ENCODE assay signal across 10 cellular contexts in the genomic region with DNA sequence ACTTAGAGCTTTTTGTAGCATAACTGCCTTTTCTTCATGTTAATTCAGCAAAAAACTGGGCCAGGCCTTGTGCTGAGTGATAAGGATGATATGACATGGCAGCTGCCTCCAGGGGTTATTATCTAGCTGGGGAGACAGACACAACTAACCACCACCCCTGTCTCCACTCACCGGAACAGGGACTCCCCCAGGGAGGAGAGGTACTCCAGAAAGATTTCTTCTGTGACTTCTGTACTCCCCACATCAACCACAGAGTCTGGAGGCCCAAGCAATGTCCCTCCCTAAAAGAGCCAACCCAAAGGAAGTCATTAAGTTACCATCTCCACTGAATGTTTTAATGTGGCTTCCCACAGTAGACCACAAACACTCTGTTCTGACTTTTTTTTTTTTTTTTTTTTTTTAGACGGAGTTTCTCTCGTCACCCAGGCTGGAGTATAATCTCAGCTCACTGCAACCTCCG. TPM values are rescaled to one million over a fixed set of nuclear protein-coding genes. Genes with fewer than 3 reads are reported as not detected.
DNase-seq lines count a peak whose midpoint lies in the region; ATAC-seq, FAIRE-seq and TF ChIP-seq lines count a peak whose summit lies in the region.
"Had no signal": no experiment of that assay in that cellular context is flagged by ENCODE, and none has a peak within 500 bp of the region (broad histone marks: within the 10 kb centered on the region; RNA-seq: fewer than 3 reads in every experiment).

No MANE protein-coding gene starts in this region.

- H4K91ac ChIP-seq in trophoblast cell (ENCODE audit: low read depth, low read length) = no peak overlapping the region

- H3K4me3 ChIP-seq in trophoblast cell (ENCODE audit: low read depth, low read length) = no peak overlapping the region
- H3K4me3 ChIP-seq: suprapubic skin had no signal

- H3K36me3 ChIP-seq in trophoblast cell (ENCODE audit: control insufficient read depth in 1 of 2, insufficient read depth in 2 of 2, low read length in 2 of 2) = peaks cover 24 to 41% of the 10 kb centered on the region in 2 experiments

- no peak overlapping the region for H3K4ac ChIP-seq in trophoblast cell (ENCODE audit: low read depth, low read length)

- H4K12ac ChIP-seq in trophoblast cell (ENCODE audit: low read depth, low read length) = no peak overlapping the region

- DNase-seq in GM20000 (ENCODE audit: low spot score) (peak; percentile 76), LHCN-M2 (ENCODE audit: low read depth) (peak; percentile 84), Ammon's horn (ENCODE audit: low spot score) (no peak), H54 (ENCODE audit: insufficient read length, low spot score) (no peak), trophoblast cell (no peak)
- DNase-seq in activated T-cell treated with anti-CD3 and anti-CD28 coated beads, Interleukin-2, amount 50 U/mL, for 48 hours = peak; percentile 73 to 77
- peak; percentile 21 for DNase-seq in stimulated activated CD8-positive, alpha-beta memory T cell treated with anti-CD3 and anti-CD28 coated beads, Interleukin-12 subunit alpha, Interleukin-12 subunit beta, amount 100 ng/mL, for 4 hours (ENCODE audit: low read depth)

- H2BK12ac ChIP-seq in trophoblast cell (ENCODE audit: low read length) = no peak overlapping the region

- no peaks in the 10 kb centered on the region for H3K79me1 ChIP-seq in trophoblast cell (ENCODE audit: low read length)

- no peak overlapping the region for H3K23ac ChIP-seq in trophoblast cell (ENCODE audit: low read length)

- no peak overlapping the region for H4K8ac ChIP-seq in trophoblast cell (ENCODE audit: low read depth, low read length)

- ATAC-seq in GM19455 (IDR thresholded peaks at IDR 0.05; ENCODE audit: unreplicated experiment) = no peak

- H3K27me3 ChIP-seq in trophoblast cell (ENCODE audit: insufficient read depth, low read length) = no peaks in the 10 kb centered on the region
- H3K27me3 ChIP-seq: suprapubic skin had no signal

- no CpG with 5 or more reads among the region's 4 CpGs for WGBS in trophoblast cell (ENCODE audit: extremely low coverage, insufficient coverage, insufficient read length)

- H3K79me2 ChIP-seq in trophoblast cell (ENCODE audit: control insufficient read depth, insufficient read depth, low read length, poor library complexity) = no peaks in the 10 kb centered on the region

- H3K27ac ChIP-seq in trophoblast cell (ENCODE audit: low read depth, low read length) = no peak overlapping the region
- H3K27ac ChIP-seq: suprapubic skin had no signal

- no peak overlapping the region for H2BK120ac ChIP-seq in trophoblast cell (ENCODE audit: insufficient read depth, low read length, poor library complexity)

- H2BK5ac ChIP-seq in trophoblast cell (ENCODE audit: low read depth, low read length, poor library complexity) = no peak overlapping the region

- no peak overlapping the region for H3K14ac ChIP-seq in trophoblast cell (ENCODE audit: low read length)

- H3K4me2 ChIP-seq in trophoblast cell (ENCODE audit: low read length) = no peak overlapping the region

- H3K18ac ChIP-seq in trophoblast cell (ENCODE audit: low read length) = no peak overlapping the region

- no peak overlapping the region for H2AK5ac ChIP-seq in trophoblast cell (ENCODE audit: low read length)

- H3K4me1 ChIP-seq in trophoblast cell (ENCODE audit: control insufficient read depth in 1 of 2, insufficient read depth in 2 of 2, low read length in 2 of 2) = no peaks in the 10 kb centered on the region

- TF ChIP-seq CTCF in GM20000 (IDR thresholded peaks at IDR 0.05; ENCODE audit: extremely low read depth, missing control alignments) = no peak

- H3K9me3 ChIP-seq in trophoblast cell (ENCODE audit: insufficient read depth, low read depth, low read length) = peaks cover 3% of the 10 kb centered on the region
- H3K9me3 ChIP-seq: suprapubic skin had no signal

- H2AFZ ChIP-seq in trophoblast cell (ENCODE audit: insufficient read depth, low read length, poor library complexity) = no peak overlapping the region

- no peak for TF ChIP-seq POLR2A in H54 (IDR thresholded peaks at IDR 0.05; ENCODE audit: low read depth, low read length)

- FAIRE-seq in H54 (lab: Jason Lieb, UNC) = no peak
- FAIRE-seq: islet of Langerhans had no signal

- H3K9ac ChIP-seq in trophoblast cell (ENCODE audit: low read length) = no peak overlapping the region

RNA-seq across cellular contexts. Expression of a gene that starts 14.3 kb away (rescaled TPM):
- 29.9 and 34.4 TPM in 2 replicates for total RNA-seq in LHCN-M2 (2014; rRNA removed)
- 93.4 TPM for polyA plus RNA-seq in LHCN-M2 (2012)
- 30.4 and 33.0 TPM in 2 replicates for polyA plus RNA-seq in trophoblast cell (2013)

RNA-seq across cellular contexts. Expression of a gene that starts 16.9 kb away (rescaled TPM):
- total RNA-seq in LHCN-M2 (2014; rRNA removed) = 26.2 and 26.6 TPM in 2 replicates
- polyA plus RNA-seq in LHCN-M2 (2012) = 17.5 TPM
- 15.8 and 17.3 TPM in 2 replicates for polyA plus RNA-seq in trophoblast cell (2013)

RNA-seq across cellular contexts. Expression of a gene that starts 17.2 kb away (rescaled TPM):
- 475 and 477 TPM in 2 replicates for total RNA-seq in LHCN-M2 (2014; rRNA removed)
- polyA plus RNA-seq in LHCN-M2 (2012) = 373 TPM
- polyA plus RNA-seq in trophoblast cell (2013) = 228 and 236 TPM in 2 replicates

RNA-seq across cellular contexts. Expression of a gene that starts 43.1 kb away (rescaled TPM):
- 0.77 and 0.92 TPM in 2 replicates for total RNA-seq in LHCN-M2 (2014; rRNA removed)
- 12.5 TPM for polyA plus RNA-seq in LHCN-M2 (2012)
- 3.1 TPM in 2 replicates for polyA plus RNA-seq in trophoblast cell (2013)

RNA-seq across cellular contexts. Expression of a gene that starts 59.6 kb away (rescaled TPM):
- 20.0 and 20.6 TPM in 2 replicates for total RNA-seq in LHCN-M2 (2014; rRNA removed)
- polyA plus RNA-seq in LHCN-M2 (2012) = 41.7 TPM
- 18.5 and 20.5 TPM in 2 replicates for polyA plus RNA-seq in trophoblast cell (2013)

Comparison
In these comparisons a context has a peak if more than half of its experiments do, and no peak if none do; other contexts are left out.
1. DNase-seq: peak in GM20000 (single experiment), LHCN-M2 (single experiment), activated T-cell treated with anti-CD3 and anti-CD28 coated beads, Interleukin-2, amount 50 U/mL, for 48 hours (2 of 2) and stimulated activated CD8-positive, alpha-beta memory T cell treated with anti-CD3 and anti-CD28 coated beads, Interleukin-12 subunit alpha, Interleukin-12 subunit beta, amount 100 ng/mL, for 4 hours (single experiment); none in Ammon's horn (single experiment), H54 (single experiment) and trophoblast cell (0 of 2).